In genomic region chr21:41624674-41625310, GRCh38 we compare ENCODE assay signal across 21 cellular contexts.
"Had no signal": no experiment of that assay in that cellular context is flagged by ENCODE, and none has a peak within 500 bp of the region (broad histone marks: within the 10 kb centered on the region; RNA-seq: fewer than 3 reads in every experiment).

No MANE protein-coding gene starts in this region.

- H3K36me3 ChIP-seq: MG63 had no signal

- DNase-seq: KBM-7, MG63, NCI-H1092, NCI-H1105 treated with DMSO at 0.1 percent for 48 hours, NCI-H1417 treated with DMSO at 0.1 percent for 48 hours, NCI-H146, NCI-H1694 treated with DMSO at 0.1 percent for 48 hours, NCI-H2029, NCI-H2081 treated with DMSO at 0.1 percent for 48 hours, NCI-H2171, NCI-H226, NCI-H446, NCI-H510A, NCI-H524 treated with DMSO at 0.1 percent for 48 hours, NCI-H69, NCI-H774, SHP77, SK-N-SH, SW 1271 had no signal

- H3K9me3 ChIP-seq: SK-N-SH had no signal

- H3K4me3 ChIP-seq: MG63 had no signal

- H3K27me3 ChIP-seq: MG63 had no signal

- H3K27ac ChIP-seq: HL-60, RWPE1 had no signal
